ENCODE assay signal across 6 cellular contexts in genomic region chr11:65096926-65097325, GRCh38. TPM values are rescaled to one million over a fixed set of nuclear protein-coding genes. Genes with fewer than 3 reads are reported as not detected.
DNase-seq lines count a peak whose midpoint lies in the region; TF ChIP-seq lines count a peak whose summit lies in the region.

No MANE protein-coding gene starts in this region.

- no peaks in the 10 kb centered on the region for H3K9me3 ChIP-seq in HUES48 (ENCODE audit: control insufficient read depth, insufficient read depth, low read length)
- H3K9me3 ChIP-seq in parathyroid adenoma (ENCODE audit: control insufficient read depth, low read length), result no peaks in the 10 kb centered on the region

- H3K9ac ChIP-seq in HUES48 (ENCODE audit: low read depth, low read length) (no peak overlapping the region), parathyroid adenoma (no peak overlapping the region)

- peaks cover 3% of the 10 kb centered on the region; the same call in 1 of the 2 replicates for H3K4me1 ChIP-seq in HUES48 (ENCODE audit: control insufficient read depth, insufficient read depth, low read length)
- H3K4me1 ChIP-seq in parathyroid adenoma, result peaks cover 7% of the 10 kb centered on the region

- H3K4me2 ChIP-seq in parathyroid adenoma (ENCODE audit: low read length), result peak overlapping the region; percentile 76

- H3K4me3 ChIP-seq in HUES48 (ENCODE audit: low read depth, low read length) (peak overlapping the region; percentile 86), parathyroid adenoma (ENCODE audit: low read depth, low read length) (peak overlapping the region; percentile 46)

- H3K27ac ChIP-seq in HUES48 (ENCODE audit: low read depth, low read length), result no peak overlapping the region
- peak overlapping the region; percentile 60 for H3K27ac ChIP-seq in cingulate gyrus (ENCODE audit: low read depth, low read length)
- H3K27ac ChIP-seq in parathyroid adenoma, result peak overlapping the region; percentile 91

- H3K79me2 ChIP-seq in parathyroid adenoma, result peaks cover 15% of the 10 kb centered on the region

- H2AFZ ChIP-seq in parathyroid adenoma, result peak overlapping the region; percentile 99

- H3K27me3 ChIP-seq in HUES48 (ENCODE audit: control insufficient read depth, insufficient read depth, low read length), result no peaks in the 10 kb centered on the region
- no peaks in the 10 kb centered on the region for H3K27me3 ChIP-seq in parathyroid adenoma (ENCODE audit: control insufficient read depth, insufficient read depth, low read length)

- DNase-seq in EL, result no peak
- no peak for DNase-seq in GM19240 (ENCODE audit: insufficient read length, low spot score)
- DNase-seq in ureter (ENCODE audit: low spot score), result no peak

- H3K36me3 ChIP-seq in HUES48 (ENCODE audit: control insufficient read depth, insufficient read depth, low read length), result peaks cover 13% of the 10 kb centered on the region
- H3K36me3 ChIP-seq in parathyroid adenoma (ENCODE audit: control insufficient read depth, insufficient read depth, low read length), result no peaks in the 10 kb centered on the region

- no peak for TF ChIP-seq CTCF in parathyroid adenoma (IDR thresholded peaks at IDR 0.05)

RNA-seq across cellular contexts. Expression of gene VPS51, which starts 0.9 kb away (rescaled TPM):
- 131 TPM for total RNA-seq in ureter

RNA-seq across cellular contexts. Expression of gene ZFPL1, which starts 12.9 kb away (rescaled TPM):
- 33.7 TPM for total RNA-seq in ureter

RNA-seq across cellular contexts. Expression of gene CDCA5, which starts 13.1 kb away (rescaled TPM):
- 1.9 TPM for total RNA-seq in ureter

RNA-seq across cellular contexts. Expression of gene TM7SF2, which starts 14.7 kb away (rescaled TPM):
- total RNA-seq in ureter, result 37.5 TPM

RNA-seq across cellular contexts. Expression of gene ZNHIT2, which starts 20.6 kb away (rescaled TPM):
- 13.7 TPM for total RNA-seq in ureter
